ENCODE assay signal across 8 cellular contexts in the genomic region with DNA sequence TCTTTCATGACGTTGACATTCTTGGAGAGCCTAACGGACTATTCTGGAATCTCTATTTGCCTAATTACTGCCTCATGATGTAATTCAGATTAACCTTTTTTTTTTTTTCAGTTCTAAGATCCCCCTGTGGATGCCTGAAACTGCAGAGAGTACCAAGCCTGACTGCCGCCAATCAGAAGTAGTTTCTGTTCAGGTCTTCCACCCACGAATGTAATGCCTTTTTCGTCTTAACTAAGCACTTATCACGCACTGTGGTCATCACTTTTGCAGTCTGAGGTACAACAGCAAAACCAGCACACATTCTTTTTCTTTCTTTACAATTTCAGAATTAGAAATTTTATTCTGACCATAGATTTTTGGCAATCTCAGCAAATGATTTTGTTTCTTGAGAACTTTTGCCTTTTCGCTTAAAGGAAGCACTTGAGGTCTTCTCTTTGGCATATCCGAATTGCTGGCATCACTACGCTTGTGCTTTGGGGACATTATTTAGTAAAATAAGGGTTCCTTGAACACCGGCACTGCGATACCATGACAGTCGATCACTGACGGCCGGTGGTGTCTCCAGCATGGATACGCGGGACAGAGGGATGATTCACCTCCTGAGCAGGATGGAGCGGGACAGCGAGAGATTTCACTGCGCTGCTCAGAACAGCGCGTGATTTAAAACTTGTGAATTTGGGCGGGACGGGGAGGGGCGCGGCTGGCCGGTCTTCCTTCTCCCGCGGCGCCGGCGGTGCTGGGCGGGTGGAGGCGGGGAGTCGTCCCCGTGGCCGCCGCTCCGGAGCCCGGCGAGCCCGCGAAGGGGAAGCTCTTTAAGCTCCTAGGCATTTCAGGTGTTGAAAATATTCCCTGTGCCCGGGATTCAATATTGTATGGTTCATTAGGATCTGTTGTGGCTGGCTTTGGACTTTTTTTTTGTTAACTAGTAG. TPM values are rescaled to one million over a fixed set of nuclear protein-coding genes. Genes with fewer than 3 reads are reported as not detected.
DNase-seq lines count a peak whose midpoint lies in the region; ATAC-seq and TF ChIP-seq lines count a peak whose summit lies in the region.

No MANE protein-coding gene starts in this region.

- intact Hi-C loops in HCT116 (cut with micrococcal nuclease): no loop called here

- H3K9me3 ChIP-seq in HCT116 (ENCODE audit: control insufficient read depth in 1 of 2, insufficient read depth in 1 of 2, low read depth in 1 of 2, low read length in 2 of 2) (no peaks in the 10 kb centered on the region), MG63 (no peaks in the 10 kb centered on the region), cardiac muscle cell (ENCODE audit: low read depth) (no peaks in the 10 kb centered on the region)

- H3K4me3 ChIP-seq in HCT116 (replicated peaks in 1 of 2; ENCODE audit: low read depth in 1 of 2, low read length in 2 of 2) (peak overlapping the region; percentile 37 to 56), MG63 (peak overlapping the region; percentile 45), cardiac muscle cell (peak overlapping the region; percentile 24)

- no peaks in the 10 kb centered on the region for H3K9me2 ChIP-seq in HCT116 (ENCODE audit: insufficient read depth)

- peak overlapping the region; percentile 83 for H2AFZ ChIP-seq in HCT116 (ENCODE audit: low read depth, low read length, poor library complexity, severe bottlenecking)

- no peaks in the 10 kb centered on the region for H3K36me3 ChIP-seq in HCT116 (ENCODE audit: control insufficient read depth in 1 of 2, insufficient read depth in 2 of 2, low read length in 2 of 2)
- H3K36me3 ChIP-seq in MG63: no peaks in the 10 kb centered on the region
- H3K36me3 ChIP-seq in cardiac muscle cell: no peaks in the 10 kb centered on the region

- no peak for TF ChIP-seq RAD21 in HCT116 (IDR thresholded peaks at IDR 0.05; ENCODE audit: low read depth)

- BruUV-seq in HCT116 (replicated peaks; lab: Mats Ljungman, UMichigan): no TSS peak

- H3K27me3 ChIP-seq in HCT116 (ENCODE audit: insufficient read depth, low read length) (no peaks in the 10 kb centered on the region), MG63 (peaks cover 5% of the 10 kb centered on the region), cardiac muscle cell (peaks cover 19% of the 10 kb centered on the region)

- RAD21 ChIA-PET in HCT116 (lab: Charles Lee; ENCODE audit: low non-redundant PET in 1 of 2, low total read pairs in 2 of 2, uncharacterized antibody in 2 of 2, unreplicated experiment in 2 of 2): no interaction called here

- H3K4me1 ChIP-seq in HCT116 (ENCODE audit: control insufficient read depth in 1 of 2, insufficient read depth in 2 of 2, low read length in 2 of 2) (peaks cover 0 to 14% of the 10 kb centered on the region in 2 experiments; a peak in 3 of 4 replicates), cardiac muscle cell (ENCODE audit: low read depth) (no peaks in the 10 kb centered on the region)

- H4K20me1 ChIP-seq in HCT116 (ENCODE audit: insufficient read depth): no peaks in the 10 kb centered on the region

- peak; percentile 17 for TF ChIP-seq POLR2A in HCT116 (IDR thresholded peaks at IDR 0.05; ENCODE audit: borderline replicate concordance, extremely low read depth, insufficient read depth, insufficient read length)

- CTCF ChIA-PET in HCT116 (lab: Charles Lee): no interaction called here

- peak overlapping the region; percentile 82 for H3K4me2 ChIP-seq in HCT116 (ENCODE audit: low read length)

- DNase-seq in NOMO-1 (lab: John Stamatoyannopoulos, UW; ENCODE audit: unreplicated experiment in 2 of 2) (peak; percentile 14 to 16), NOMO-1 treated with dmso at 0.1 percent for 144 hours (lab: John Stamatoyannopoulos, UW; ENCODE audit: unreplicated experiment) (no peak), HCT116 (ENCODE audit: low read depth, low spot score) (peak; percentile 42), MG63 (peak; percentile 81), cardiac muscle cell (ENCODE audit: low read depth in 1 of 2, low spot score in 1 of 2) (peak; percentile 54 to 65), retina (peak; percentile 56), NCI-H1436 treated with DMSO at 0.1 percent for 48 hours (lab: John Stamatoyannopoulos, UW) (no peak)
- DNase-seq in activated gamma-delta T cell treated with anti-CD3 and anti-CD28 coated beads, Interleukin-2, amount 50 U/mL, for 16 hours (ENCODE audit: low read depth): peak; percentile 36

- H3K9ac ChIP-seq in HCT116 (ENCODE audit: low read length): peak overlapping the region; percentile 58

- POLR2A ChIA-PET in HCT116 (lab: Charles Lee): no interaction called here

- H3K79me2 ChIP-seq in HCT116 (ENCODE audit: insufficient read depth, low read length): no peaks in the 10 kb centered on the region

- TF ChIP-seq CTCF in HCT116 (IDR thresholded peaks at IDR 0.05 in 2 of 3, conservative IDR thresholded peaks at IDR 0.05 in 1 of 3; ENCODE audit: borderline replicate concordance in 1 of 3, insufficient read depth in 1 of 3, low read depth in 2 of 3, low read length in 2 of 3): no peak
- no peak for TF ChIP-seq CTCF in cardiac muscle cell (IDR thresholded peaks at IDR 0.05; ENCODE audit: low read depth, low read length)

- no peak overlapping the region for H3K27ac ChIP-seq in HCT116 (ENCODE audit: low read depth, low read length)
- H3K27ac ChIP-seq in cardiac muscle cell: no peak overlapping the region

- ATAC-seq in HCT116: peak; percentile 96

TF ChIP-seq in HCT116, 20 proteins besides CTCF, POLR2A, EP300 and RAD21:
- no peak for TF ChIP-seq EZH2 (IDR thresholded peaks at IDR 0.05)
- 0 out of 2 replicates have a peak, but pooled peaks have one; percentile 5 for TF ChIP-seq FOSL1 (IDR thresholded peaks at IDR 0.05; ENCODE audit: low read depth)
- no peak for TF ChIP-seq ZNF274 (IDR thresholded peaks at IDR 0.05; ENCODE audit: low read depth, low read length)
- TF ChIP-seq, protein P1, sequence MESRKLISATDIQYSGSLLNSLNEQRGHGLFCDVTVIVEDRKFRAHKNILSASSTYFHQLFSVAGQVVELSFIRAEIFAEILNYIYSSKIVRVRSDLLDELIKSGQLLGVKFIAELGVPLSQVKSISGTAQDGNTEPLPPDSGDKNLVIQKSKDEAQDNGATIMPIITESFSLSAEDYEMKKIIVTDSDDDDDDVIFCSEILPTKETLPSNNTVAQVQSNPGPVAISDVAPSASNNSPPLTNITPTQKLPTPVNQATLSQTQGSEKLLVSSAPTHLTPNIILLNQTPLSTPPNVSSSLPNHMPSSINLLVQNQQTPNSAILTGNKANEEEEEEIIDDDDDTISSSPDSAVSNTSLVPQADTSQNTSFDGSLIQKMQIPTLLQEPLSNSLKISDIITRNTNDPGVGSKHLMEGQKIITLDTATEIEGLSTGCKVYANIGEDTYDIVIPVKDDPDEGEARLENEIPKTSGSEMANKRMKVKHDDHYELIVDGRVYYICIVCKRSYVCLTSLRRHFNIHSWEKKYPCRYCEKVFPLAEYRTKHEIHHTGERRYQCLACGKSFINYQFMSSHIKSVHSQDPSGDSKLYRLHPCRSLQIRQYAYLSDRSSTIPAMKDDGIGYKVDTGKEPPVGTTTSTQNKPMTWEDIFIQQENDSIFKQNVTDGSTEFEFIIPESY (IDR thresholded peaks at IDR 0.05; ENCODE audit: extremely low read depth, insufficient replicate concordance, low read length): peak; percentile 72
- TF ChIP-seq CBX3 (IDR thresholded peaks at IDR 0.05; ENCODE audit: low read depth): peak; percentile 49; the same call in 1 of the 2 replicates
- TF ChIP-seq, protein P2, sequence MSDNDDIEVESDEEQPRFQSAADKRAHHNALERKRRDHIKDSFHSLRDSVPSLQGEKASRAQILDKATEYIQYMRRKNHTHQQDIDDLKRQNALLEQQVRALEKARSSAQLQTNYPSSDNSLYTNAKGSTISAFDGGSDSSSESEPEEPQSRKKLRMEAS (IDR thresholded peaks at IDR 0.05): peak; percentile 64
- 0 out of 2 replicates have a peak, but pooled peaks have one; percentile 25 for TF ChIP-seq POLR2AphosphoS5 (IDR thresholded peaks at IDR 0.05; ENCODE audit: low read depth, low read length)

RNA-seq across cellular contexts. Expression of a gene that starts 32.0 kb away (rescaled TPM):
- not detected for total RNA-seq in HCT116 (2021; ENCODE audit: unreplicated experiment)
- polyA plus RNA-seq in HCT116 (2012): 0.08 TPM in 1 of 2 replicates, not detected in the other
- not detected in 2 replicates for total RNA-seq in MG63 (2014; rRNA removed; shearing (Covaris generic); ENCODE audit: low replicate concordance)
- total RNA-seq in cardiac muscle cell: not detected in 2 replicates
- not detected in 2 replicates for polyA plus RNA-seq in cardiac muscle cell

RNA-seq across cellular contexts. Expression of a gene that starts 38.8 kb away (rescaled TPM):
- total RNA-seq in HCT116 (2021; ENCODE audit: unreplicated experiment) (not detected), cardiac muscle cell (not detected in 2 replicates)
- polyA plus RNA-seq in HCT116 (2012): not detected in 2 replicates
- not detected in 2 replicates for total RNA-seq in MG63 (2014; rRNA removed; shearing (Covaris generic); ENCODE audit: low replicate concordance)
- not detected in 2 replicates for polyA plus RNA-seq in cardiac muscle cell

Comparison
In these comparisons a context has a peak if more than half of its experiments do, and no peak if none do; other contexts are left out.
1. DNase-seq: peak in NOMO-1 (2 of 2), HCT116 (single experiment), MG63 (single experiment), activated gamma-delta T cell treated with anti-CD3 and anti-CD28 coated beads, Interleukin-2, amount 50 U/mL, for 16 hours (single experiment), cardiac muscle cell (2 of 2) and retina (single experiment); none in NOMO-1 treated with dmso at 0.1 percent for 144 hours (single experiment) and NCI-H1436 treated with DMSO at 0.1 percent for 48 hours (single experiment).
2. Peak in every context shown above with its lines, with median percentiles within 50 percentile points of each other: H3K4me3 ChIP-seq.